ENCODE assay signal across 8 cellular contexts in genomic region chr15:78797956-78798754, GRCh38. TPM values are rescaled to one million over a fixed set of nuclear protein-coding genes. Genes with fewer than 3 reads are reported as not detected.
DNase-seq lines count a peak whose midpoint lies in the region; ATAC-seq, FAIRE-seq and TF ChIP-seq lines count a peak whose summit lies in the region.
"Not testable (repeated sequence)": the region's sequence is repeated elsewhere in the genome, so short reads cannot be mapped to it uniquely, and the experiment has no call there.

No MANE protein-coding gene starts in this region.

- H3K4me2 ChIP-seq in fibroblast of lung (ENCODE audit: extremely low read depth, insufficient read depth, low read length) = not testable (repeated sequence)

- intact Hi-C loops in heart right ventricle (cut with DNase I); testis (cut with DNase I; ENCODE audit: low total_unique reads): not testable (repeated sequence)

- not testable (repeated sequence) for H4K20me1 ChIP-seq in fibroblast of lung (ENCODE audit: control insufficient read depth, extremely low read depth, insufficient read depth, low read length)

- not testable (repeated sequence) for H3K9me3 Mint-ChIP-seq in neural crest cell

- not testable (repeated sequence) for H3K4me1 Mint-ChIP-seq in neural crest cell

- not testable (repeated sequence) for H3K9ac ChIP-seq in fibroblast of lung (ENCODE audit: insufficient read depth, low read length)

- not testable (repeated sequence) for H3K27me3 Mint-ChIP-seq in neural crest cell (ENCODE audit: low read depth)

- 82% methylated on average over 19 of the region's 19 CpGs for WGBS in heart right ventricle, 2 donors
- 69 to 81% methylated on average over 7 to 17 of the region's 19 CpGs for WGBS in testis, 2 donors

- TF ChIP-seq CTCF in BJ (IDR thresholded peaks at IDR 0.05; ENCODE audit: insufficient read depth, low read depth, low read length) = 0 out of 2 replicates have a peak, but pooled peaks have one; percentile 10
- not testable (repeated sequence) for TF ChIP-seq CTCF in fibroblast of lung (conservative IDR thresholded peaks at IDR 0.05 in 1 of 2, IDR thresholded peaks at IDR 0.05 in 1 of 2; ENCODE audit: low read depth in 1 of 2, low read length in 2 of 2); heart right ventricle (IDR thresholded peaks at IDR 0.05); neural crest cell (conservative IDR thresholded peaks at IDR 0.05); testis (IDR thresholded peaks at IDR 0.05)

- H3K4me3 ChIP-seq in BJ (ENCODE audit: low read depth, low read length); fibroblast of lung (replicated peaks in 1 of 4; ENCODE audit: control extremely low read depth in 1 of 4, insufficient read depth in 1 of 4, low read depth in 3 of 4, low read length in 4 of 4); heart right ventricle; testis: not testable (repeated sequence)

- not testable (repeated sequence) for H3K36me3 ChIP-seq in BJ (ENCODE audit: control insufficient read depth, insufficient read depth, low read length); fibroblast of lung (ENCODE audit: control insufficient read depth, insufficient read depth, low read length); testis (ENCODE audit: low read depth, missing control alignments)
- H3K36me3 ChIP-seq in heart right ventricle = peaks cover 0 to 37% (median 6%) of the 10 kb centered on the region in 9 donors

- POLR2A ChIA-PET in BJ (lab: Charles Lee) = not testable (repeated sequence)

- not testable (repeated sequence) for H3K9me3 ChIP-seq in fibroblast of lung (ENCODE audit: control insufficient read depth, insufficient read depth, low read depth, low read length); heart right ventricle; testis

- CTCF ChIA-PET in BJ (lab: Yijun Ruan, JAX) = interaction anchor here (0.6 to 2.0 kb wide), 3 partner anchors 11 to 62 kb away, joined by 3 to 9 read pairs (median 5); no protein-coding TSS in a partner anchor

- H3K4me3 Mint-ChIP-seq in neural crest cell = not testable (repeated sequence)

- H3K27ac Mint-ChIP-seq in neural crest cell (ENCODE audit: unreplicated experiment) = peak overlapping the region; percentile 35

- not testable (repeated sequence) for H3K36me3 Mint-ChIP-seq in neural crest cell (ENCODE audit: low read depth)

- not testable (repeated sequence) for H3K27me3 ChIP-seq in BJ (ENCODE audit: control insufficient read depth, insufficient read depth, low read length); fibroblast of lung (ENCODE audit: control insufficient read depth, insufficient read depth, low read length); heart right ventricle; testis

- DNase-seq in BJ (ENCODE audit: low read depth); heart right ventricle; neural crest cell (ENCODE audit: low read depth, low spot score): not testable (repeated sequence)
- DNase-seq in HS-5 (ENCODE audit: low read depth) = peak; percentile 33
- DNase-seq in RCC 7860 (ENCODE audit: low spot score) = peak; percentile 18
- DNase-seq in amniotic stem cell (lab: John Stamatoyannopoulos, UW) = peak; percentile 32
- peak; percentile 20 to 42 for DNase-seq in fibroblast of lung (ENCODE audit: low read depth in 2 of 2)
- peak; percentile 63 for DNase-seq in testis

- not testable (repeated sequence) for H3K27ac ChIP-seq in fibroblast of lung (ENCODE audit: insufficient read depth, low read length); testis
- peak overlapping the region in 7 of 10 donors; percentile 26 to 71 (median 41) for H3K27ac ChIP-seq in heart right ventricle

- H2AFZ ChIP-seq in fibroblast of lung (ENCODE audit: low read length) = not testable (repeated sequence)

- TF ChIP-seq POLR2A in testis (IDR thresholded peaks at IDR 0.05) = not testable (repeated sequence)

- H3K4me1 ChIP-seq in fibroblast of lung (ENCODE audit: control insufficient read depth, extremely low read depth, insufficient read depth, low read length); testis: not testable (repeated sequence)
- peaks cover 0 to 15% (median 4%) of the 10 kb centered on the region in 9 donors for H3K4me1 ChIP-seq in heart right ventricle

- FAIRE-seq in RCC 7860 (lab: Jason Lieb, UNC) = not testable (repeated sequence)

- ATAC-seq in heart right ventricle = peak; percentile 62 to 94 (median 86)

- H3K79me2 ChIP-seq in fibroblast of lung (ENCODE audit: control insufficient read depth, insufficient read depth, low read length) = not testable (repeated sequence)

RNA-seq across cellular contexts. Expression of gene ADAMTS7, which starts 13.1 kb away (rescaled TPM):
- polyA plus RNA-seq in BJ (2011; rRNA removed) (3.1 and 9.6 TPM in 2 replicates), fibroblast of lung (1.8 and 7.9 TPM in 2 replicates), heart right ventricle (10 to 100 TPM in 1 of 2 donors, 1 to 10 TPM in 1; 3.5 to 47.0 TPM), testis (ENCODE audit: insufficient read depth, low read depth, low replicate concordance) (5.7 TPM)
- 5.7 and 8.2 TPM in 2 replicates for polyA minus RNA-seq in BJ (2011; rRNA and poly(A)+ RNA removed)
- total RNA-seq in fibroblast of lung (5.1 and 7.9 TPM in 2 replicates), heart right ventricle (10 to 100 TPM in 9 of 10 donors, 1 to 10 TPM in 1; 8.8 to 41.2 (median 17.9) TPM), neural crest cell (62.9 and 68.2 TPM in 2 replicates), testis (10 to 100 TPM; 11.6 to 11.9 TPM)
- polyA plus RNA-seq in fibroblast of lung (2012) = 2.2 and 14.0 TPM in 2 replicates
- polyA minus RNA-seq in fibroblast of lung (ENCODE audit: low replicate concordance) = 4.9 and 14.5 TPM in 2 replicates
